In genomic region chr3:71580636-71581215, GRCh38 we compare ENCODE assay signal across 8 cellular contexts. TPM values are rescaled to one million over a fixed set of nuclear protein-coding genes. Genes with fewer than 3 reads are reported as not detected.
DNase-seq lines count a peak whose midpoint lies in the region; ATAC-seq and TF ChIP-seq lines count a peak whose summit lies in the region.

No MANE protein-coding gene starts in this region.

- intact Hi-C loops in Right ventricle myocardium inferior (cut with DNase I) (loop anchor here (5.0 kb wide), 3 partner anchors 148 to 573 kb away; no protein-coding TSS in a partner anchor), body of pancreas (cut with DNase I) (no loop called here)

- H3K36me3 ChIP-seq in cardiac muscle cell (no peaks in the 10 kb centered on the region), body of pancreas (replicated peaks in 1 of 2; ENCODE audit: insufficient read depth in 1 of 2, low read depth in 2 of 2) (no peaks in the 10 kb centered on the region), upper lobe of left lung (no peaks in the 10 kb centered on the region)

- no peak for ATAC-seq in Right ventricle myocardium inferior
- no peak for ATAC-seq in body of pancreas
- no peak for ATAC-seq in upper lobe of left lung (ENCODE audit: low FRiP score in 2 of 2)

- no peak for TF ChIP-seq EP300 in upper lobe of left lung (IDR thresholded peaks at IDR 0.05)

- H3K4me1 ChIP-seq in cardiac muscle cell (ENCODE audit: low read depth) (peaks cover 44% of the 10 kb centered on the region), body of pancreas (peaks cover 55% of the 10 kb centered on the region), upper lobe of left lung (peaks cover 26 to 37% (median 33%) of the 10 kb centered on the region in 4 donors)

- H3K4me3 ChIP-seq in cardiac muscle cell (peak overlapping the region; percentile 67), body of pancreas (peak overlapping the region in 1 of 2 donors; percentile 49), upper lobe of left lung (peak overlapping the region; percentile 78 to 87 (median 85))

- TF ChIP-seq CTCF in cardiac muscle cell (IDR thresholded peaks at IDR 0.05; ENCODE audit: low read depth, low read length) (no peak), body of pancreas (IDR thresholded peaks at IDR 0.05) (no peak), upper lobe of left lung (IDR thresholded peaks at IDR 0.05) (no peak)

- TF ChIP-seq POLR2A in body of pancreas (IDR thresholded peaks at IDR 0.05) (no peak), upper lobe of left lung (IDR thresholded peaks at IDR 0.05) (no peak)

- no peaks in the 10 kb centered on the region for H3K27me3 ChIP-seq in cardiac muscle cell
- H3K27me3 ChIP-seq in body of pancreas, result no peaks in the 10 kb centered on the region
- H3K27me3 ChIP-seq in upper lobe of left lung, result no peaks in the 10 kb centered on the region

- H3K9me3 ChIP-seq in cardiac muscle cell (ENCODE audit: low read depth) (no peaks in the 10 kb centered on the region), body of pancreas (no peaks in the 10 kb centered on the region), upper lobe of left lung (no peaks in the 10 kb centered on the region)

- H3K27ac ChIP-seq in cardiac muscle cell (peak overlapping the region; percentile 97), body of pancreas (peak overlapping the region; percentile 89 to 100 (median 97)), upper lobe of left lung (peak overlapping the region; percentile 88 to 99 (median 97))

- DNase-seq in cardiac muscle cell (ENCODE audit: low read depth in 1 of 2, low spot score in 1 of 2) (peak in 1 of 2 donors; percentile 19), Right ventricle myocardium inferior (ENCODE audit: missing footprints) (no peak), body of pancreas (no peak), medulla oblongata (ENCODE audit: extremely low spot score) (peak; percentile 23), upper lobe of left lung (no peak), middle frontal gyrus (ENCODE audit: extremely low spot score, low spot score) (no peak), NCI-H1694 treated with DMSO at 0.1 percent for 48 hours (lab: John Stamatoyannopoulos, UW) (no peak)
- no peak for DNase-seq in central memory CD4-positive, alpha-beta T cell

- 26 to 39% methylated on average over 7 of the region's 7 CpGs for WGBS in body of pancreas, 2 donors
- WGBS in upper lobe of left lung, 2 donors, result 33 to 37% methylated on average over 7 of the region's 7 CpGs

RNA-seq across cellular contexts. Expression of gene FOXP1, which starts 2.8 kb away (rescaled TPM):
- total RNA-seq in cardiac muscle cell, result 115 and 132 TPM in 2 replicates
- 121 and 149 TPM in 2 replicates for polyA plus RNA-seq in cardiac muscle cell
- total RNA-seq in Right ventricle myocardium inferior, result 38.5 TPM
- total RNA-seq in body of pancreas, result 10 to 100 TPM; 85.7 to 86.1 TPM
- total RNA-seq in upper lobe of left lung, result 100 to 1,000 TPM; 103 to 248 (median 134) TPM
